8 cellular contexts compared by ENCODE assay signal in the genomic region with DNA sequence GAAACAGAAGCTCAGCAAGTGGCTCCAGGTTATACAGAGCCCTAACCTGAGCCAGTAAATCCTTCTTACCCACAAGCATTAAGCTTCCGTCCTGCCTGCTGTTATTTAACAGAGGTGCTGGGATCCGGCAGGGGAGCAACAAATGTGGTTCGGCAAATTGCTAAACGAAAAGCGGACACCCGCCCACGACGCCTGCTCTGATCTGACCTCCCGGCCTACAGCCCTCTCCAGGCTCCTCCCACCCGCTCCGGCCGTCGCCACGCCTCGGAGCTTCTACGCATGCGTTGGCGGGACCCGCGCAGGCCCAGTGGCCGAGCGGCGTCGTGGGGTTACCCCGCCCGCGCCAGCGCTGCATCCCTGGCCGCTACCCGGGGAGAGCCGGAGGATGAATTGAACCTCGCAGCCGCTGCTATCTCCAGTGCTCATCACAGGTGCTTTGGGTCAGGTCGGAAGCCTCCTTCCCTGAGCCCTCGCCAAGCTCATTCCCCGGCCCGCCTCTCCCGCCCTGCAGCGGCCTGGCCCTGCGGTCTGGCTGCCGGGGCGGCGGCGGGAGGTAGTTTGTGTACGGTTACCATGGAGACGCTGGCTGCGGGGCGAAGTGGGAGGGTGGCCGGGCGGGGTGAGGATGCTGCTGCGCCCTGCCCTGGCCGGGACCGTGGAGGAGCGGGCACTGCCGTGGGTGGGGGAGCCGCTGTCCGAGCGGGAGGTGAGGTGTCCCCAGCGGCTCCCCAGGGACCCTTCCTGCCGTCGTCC. TPM values are rescaled to one million over a fixed set of nuclear protein-coding genes. Genes with fewer than 3 reads are reported as not detected.
DNase-seq lines count a peak whose midpoint lies in the region; ATAC-seq and TF ChIP-seq lines count a peak whose summit lies in the region.

A gene with protein sequence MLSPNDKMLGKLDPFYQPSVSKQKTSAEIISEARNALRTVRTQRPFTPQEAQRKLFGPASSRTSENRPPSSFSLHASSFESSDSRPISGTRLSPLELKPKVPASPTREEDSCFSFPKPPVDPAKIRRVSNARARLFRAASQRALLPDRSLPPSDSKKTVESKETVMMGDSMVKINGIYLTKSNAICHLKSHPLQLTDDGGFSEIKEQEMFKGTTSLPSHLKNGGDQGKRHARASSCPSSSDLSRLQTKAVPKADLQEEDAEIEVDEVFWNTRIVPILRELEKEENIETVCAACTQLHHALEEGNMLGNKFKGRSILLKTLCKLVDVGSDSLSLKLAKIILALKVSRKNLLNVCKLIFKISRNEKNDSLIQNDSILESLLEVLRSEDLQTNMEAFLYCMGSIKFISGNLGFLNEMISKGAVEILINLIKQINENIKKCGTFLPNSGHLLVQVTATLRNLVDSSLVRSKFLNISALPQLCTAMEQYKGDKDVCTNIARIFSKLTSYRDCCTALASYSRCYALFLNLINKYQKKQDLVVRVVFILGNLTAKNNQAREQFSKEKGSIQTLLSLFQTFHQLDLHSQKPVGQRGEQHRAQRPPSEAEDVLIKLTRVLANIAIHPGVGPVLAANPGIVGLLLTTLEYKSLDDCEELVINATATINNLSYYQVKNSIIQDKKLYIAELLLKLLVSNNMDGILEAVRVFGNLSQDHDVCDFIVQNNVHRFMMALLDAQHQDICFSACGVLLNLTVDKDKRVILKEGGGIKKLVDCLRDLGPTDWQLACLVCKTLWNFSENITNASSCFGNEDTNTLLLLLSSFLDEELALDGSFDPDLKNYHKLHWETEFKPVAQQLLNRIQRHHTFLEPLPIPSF (plus strand): TSS at position 307 of the 753 bp plus-strand sequence. CDS start 5,846 bp downstream, outside the sequence.

- TF ChIP-seq CTCF in AG09309 (IDR thresholded peaks at IDR 0.05; ENCODE audit: control insufficient read depth, insufficient read depth, low read depth, low read length, missing control alignments) (no peak), kidney epithelial cell (IDR thresholded peaks at IDR 0.05; ENCODE audit: insufficient read depth, low read length, poor library complexity, severe bottlenecking) (no peak)

- DNase-seq in AG09309 (ENCODE audit: low read depth): peak; percentile 28
- DNase-seq in NCI-H446 (lab: John Stamatoyannopoulos, UW): peak; percentile 71 to 90
- peak; percentile 76 for DNase-seq in activated CD4-positive, alpha-beta T cell treated with anti-CD3 and anti-CD28 coated beads for 1 hour
- DNase-seq in cerebellum (ENCODE audit: low spot score): peak; percentile 96
- peak; percentile 34 for DNase-seq in kidney epithelial cell (ENCODE audit: low read depth)
- peak; percentile 89 for DNase-seq in stimulated activated CD4-positive, alpha-beta T cell treated with anti-CD3 and anti-CD28 coated beads, Interleukin-15, amount 100 ng/mL, for 24 hours

- H3K4me3 ChIP-seq in AG09309 (ENCODE audit: control insufficient read depth, low read depth, low read length): peak within 1 kb of the TSS; percentile 59
- H3K4me3 ChIP-seq in kidney epithelial cell (ENCODE audit: low read depth, low read length): peak within 1 kb of the TSS; percentile 94

- no peaks in the 10 kb centered on the region for H3K27me3 ChIP-seq in kidney epithelial cell (ENCODE audit: control insufficient read depth, insufficient read depth, low read length)

- peak; percentile 98 for ATAC-seq in GM19023 (IDR thresholded peaks at IDR 0.05; ENCODE audit: unreplicated experiment)
- peak; percentile 96 for ATAC-seq in HG03280 (IDR thresholded peaks at IDR 0.05; ENCODE audit: unreplicated experiment)

- H3K36me3 ChIP-seq in kidney epithelial cell (ENCODE audit: control insufficient read depth, insufficient read depth, low read length): no peaks in the 10 kb centered on the region

RNA-seq across cellular contexts. Expression of the gene that starts here (rescaled TPM):
- total RNA-seq in cerebellum (22.7 TPM), kidney epithelial cell (1.1 and 1.8 TPM in 2 replicates)

Comparison
In these comparisons a context has a peak if more than half of its experiments do, and no peak if none do; other contexts are left out.
1. Peak in every context shown above with its lines: DNase-seq, ATAC-seq and H3K4me3 ChIP-seq.
2. DNase-seq: peak in every context shown above with its lines; median percentile 96 in cerebellum; 89 in stimulated activated CD4-positive, alpha-beta T cell treated with anti-CD3 and anti-CD28 coated beads, Interleukin-15, amount 100 ng/mL, for 24 hours; 80 in NCI-H446; 76 in activated CD4-positive, alpha-beta T cell treated with anti-CD3 and anti-CD28 coated beads for 1 hour; 34 in kidney epithelial cell; 28 in AG09309.